Comparison of ENCODE assay signal across 13 cellular contexts in the genomic region with DNA sequence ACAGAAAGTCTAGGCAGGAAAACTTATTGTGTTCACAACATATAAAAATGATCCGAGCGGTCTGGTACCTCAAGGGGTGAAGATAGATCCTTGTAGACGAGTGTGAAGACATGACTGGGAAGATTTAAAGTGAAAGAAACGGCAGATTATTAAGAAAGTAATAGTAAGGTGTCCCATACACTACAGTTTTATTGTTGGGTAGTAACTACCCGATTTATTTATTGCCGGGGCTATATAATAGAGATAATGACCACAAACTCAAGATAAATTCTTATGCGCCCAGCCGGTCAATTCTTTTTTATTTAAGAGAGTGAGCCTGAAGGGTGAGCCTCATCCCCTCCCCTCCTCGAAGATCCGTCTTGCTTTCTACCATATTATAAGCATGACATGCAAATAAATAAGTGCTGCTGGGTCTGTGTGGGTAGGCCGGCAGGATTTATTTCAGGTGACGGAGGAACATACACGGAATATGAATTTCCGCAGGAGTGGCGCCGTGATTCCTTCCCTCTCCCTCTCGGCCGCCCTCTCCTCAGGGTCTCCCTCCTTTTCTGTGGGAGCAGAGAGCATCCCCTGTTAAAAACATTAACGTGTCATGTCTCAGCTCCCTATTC.
A peak's percentile ranks its signal among the peaks of the same experiment; 100 is the strongest.
DNase-seq lines count a peak whose midpoint lies in the region; ATAC-seq and TF ChIP-seq lines count a peak whose summit lies in the region.
"Had no signal": no experiment of that assay in that cellular context is flagged by ENCODE, and none has a peak within 500 bp of the region (broad histone marks: within the 10 kb centered on the region; RNA-seq: fewer than 3 reads in every experiment).

No MANE protein-coding gene starts in this region.

- peak overlapping the region; percentile 50 for H3K4me3 ChIP-seq in epithelial cell of esophagus (ENCODE audit: low read length)
- peak overlapping the region; percentile 5 to 83 for H3K4me3 ChIP-seq in muscle layer of colon (ENCODE audit: low read depth in 1 of 2, low read length in 2 of 2)
- H3K4me3 ChIP-seq in upper lobe of right lung: peak overlapping the region; percentile 44
- H3K4me3 ChIP-seq: HAP-1 had no signal

- no peak for ATAC-seq in upper lobe of right lung
- no peak for ATAC-seq in HG02642 (IDR thresholded peaks at IDR 0.05; ENCODE audit: poor library complexity, unreplicated experiment)
- ATAC-seq in GM21737 (IDR thresholded peaks at IDR 0.05; ENCODE audit: unreplicated experiment): no peak

- peak overlapping the region; percentile 96 for H3K9ac ChIP-seq in muscle layer of colon (ENCODE audit: low read length)

- peak overlapping the region; percentile 96 for H3K27ac ChIP-seq in muscle layer of colon (ENCODE audit: low read depth, low read length)
- peak overlapping the region; percentile 90 for H3K27ac ChIP-seq in upper lobe of right lung

- H3K4me1 ChIP-seq in muscle layer of colon (ENCODE audit: insufficient read depth, low read length) (no peaks in the 10 kb centered on the region), upper lobe of right lung (peaks cover 1% of the 10 kb centered on the region)
- H3K4me1 ChIP-seq: HAP-1 had no signal

- intact Hi-C loops in upper lobe of right lung (cut with DNase I): no loop called here

- H3K36me3 ChIP-seq in muscle layer of colon (ENCODE audit: insufficient read depth, low read length): no peaks in the 10 kb centered on the region
- H3K36me3 ChIP-seq in upper lobe of right lung: no peaks in the 10 kb centered on the region
- H3K36me3 ChIP-seq: HAP-1 had no signal

- H3K27me3 ChIP-seq in muscle layer of colon (ENCODE audit: control insufficient read depth in 1 of 2, insufficient read depth in 2 of 2, low read length in 2 of 2) (peaks cover 0 to 5% of the 10 kb centered on the region in 2 donors), upper lobe of right lung (peaks cover 82% of the 10 kb centered on the region)

- H3K9me3 ChIP-seq in muscle layer of colon (ENCODE audit: low read length) (no peaks in the 10 kb centered on the region), upper lobe of right lung (no peaks in the 10 kb centered on the region)
- H3K9me3 ChIP-seq: HAP-1 had no signal

- H3K27me3 Mint-ChIP-seq in glutamatergic neuron (ENCODE audit: unreplicated experiment): peaks cover 21% of the 10 kb centered on the region

- H3K27ac Mint-ChIP-seq in glutamatergic neuron (ENCODE audit: unreplicated experiment): no peak overlapping the region
- H3K27ac Mint-ChIP-seq: activated CD4-positive, alpha-beta memory T cell treated with anti-CD3 and anti-CD28 coated beads, Interleukin-2, amount 10 ng/mL, durations not matched to agents 7 days and 5 days; memory B cell had no signal

- no peaks in the 10 kb centered on the region for H3K36me3 Mint-ChIP-seq in glutamatergic neuron (ENCODE audit: unreplicated experiment)
- H3K36me3 Mint-ChIP-seq: memory B cell had no signal

- H3K9me3 Mint-ChIP-seq in glutamatergic neuron (ENCODE audit: unreplicated experiment): peaks cover 16% of the 10 kb centered on the region
- H3K9me3 Mint-ChIP-seq: activated CD4-positive, alpha-beta memory T cell treated with anti-CD3 and anti-CD28 coated beads, Interleukin-2, amount 10 ng/mL, durations not matched to agents 7 days and 5 days; memory B cell had no signal

- peak; percentile 68 for DNase-seq in NCI-H526 treated with DMSO at 0.1 percent for 48 hours (lab: John Stamatoyannopoulos, UW)
- DNase-seq in epithelial cell of esophagus (ENCODE audit: low read depth): no peak
- no peak for DNase-seq in upper lobe of right lung
- no peak for DNase-seq in glutamatergic neuron
- DNase-seq: activated CD4-positive, alpha-beta memory T cell treated with anti-CD3 and anti-CD28 coated beads, Interleukin-2, amount 10 ng/mL, durations not matched to agents 7 days and 5 days; COR-L47; NCI-H2029 treated with DMSO at 0.1 percent for 48 hours; stimulated activated CD8-positive, alpha-beta memory T cell treated with anti-CD3 and anti-CD28 coated beads, Interleukin-4, amount 100 ng/mL, for 48 hours had no signal

- H3K4me1 Mint-ChIP-seq in glutamatergic neuron (ENCODE audit: low read depth, unreplicated experiment): peaks cover 11% of the 10 kb centered on the region
- H3K4me1 Mint-ChIP-seq: activated CD4-positive, alpha-beta memory T cell treated with anti-CD3 and anti-CD28 coated beads, Interleukin-2, amount 10 ng/mL, durations not matched to agents 7 days and 5 days had no signal

- TF ChIP-seq CTCF in epithelial cell of esophagus (IDR thresholded peaks at IDR 0.05; ENCODE audit: insufficient read depth, low read depth, low read length, missing control alignments): no peak
- no peak for TF ChIP-seq CTCF in upper lobe of right lung (IDR thresholded peaks at IDR 0.05)
- no peak for TF ChIP-seq CTCF in glutamatergic neuron (IDR thresholded peaks at IDR 0.05; ENCODE audit: partially characterized antibody, unreplicated experiment)

- no peak overlapping the region for H3K4me3 Mint-ChIP-seq in glutamatergic neuron (ENCODE audit: unreplicated experiment)
- H3K4me3 Mint-ChIP-seq: activated CD4-positive, alpha-beta memory T cell treated with anti-CD3 and anti-CD28 coated beads, Interleukin-2, amount 10 ng/mL, durations not matched to agents 7 days and 5 days; memory B cell had no signal
